In the genomic region with DNA sequence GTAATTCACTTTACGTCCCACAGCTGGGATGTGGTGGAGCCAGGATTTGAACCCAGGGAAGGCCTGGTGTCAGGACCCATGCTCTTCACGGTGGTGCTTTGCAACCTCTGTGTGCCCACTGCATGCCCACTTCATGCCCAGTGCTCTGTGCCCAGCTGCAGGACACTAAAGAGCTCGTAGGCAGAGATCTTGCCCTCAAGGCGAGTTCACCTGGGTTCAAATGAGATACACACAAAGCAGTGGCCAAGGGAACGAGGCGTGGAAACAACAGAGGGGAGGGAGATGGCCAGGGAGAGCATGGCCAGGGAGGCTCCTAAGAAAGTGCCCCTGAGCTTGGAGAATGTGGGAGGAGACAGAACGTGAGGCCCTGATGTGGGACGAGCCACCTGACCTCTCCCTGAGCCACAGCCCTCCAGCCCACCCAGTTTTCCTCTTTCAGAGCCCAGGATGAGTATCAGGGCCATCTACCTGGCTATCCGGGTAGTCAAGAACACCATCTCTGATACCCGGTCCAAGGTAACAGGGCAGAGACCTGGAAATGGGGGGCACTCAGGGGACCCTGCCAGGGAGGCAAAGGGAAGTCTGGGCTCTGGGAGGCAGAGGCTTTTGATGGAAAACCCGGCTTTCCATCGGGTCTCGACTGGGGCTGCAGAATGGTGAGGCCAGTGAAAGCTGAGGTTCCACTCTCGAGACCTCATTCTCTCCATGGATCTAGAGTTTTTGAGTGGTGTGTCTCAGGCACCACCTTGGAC, we compare ENCODE assay signal across 22 cellular contexts. TPM values are rescaled to one million over a fixed set of nuclear protein-coding genes. Genes with fewer than 3 reads are reported as not detected.
DNase-seq lines count a peak whose midpoint lies in the region; ATAC-seq and TF ChIP-seq lines count a peak whose summit lies in the region.
"Had no signal": no experiment of that assay in that cellular context is flagged by ENCODE, and none has a peak within 500 bp of the region (broad histone marks: within the 10 kb centered on the region; RNA-seq: fewer than 3 reads in every experiment).

No MANE protein-coding gene starts in this region.

- TF ChIP-seq CTCF in endodermal cell (conservative IDR thresholded peaks at IDR 0.05) (no peak), osteocyte (IDR thresholded peaks at IDR 0.05) (no peak), upper lobe of right lung (IDR thresholded peaks at IDR 0.05) (no peak), BE2C (IDR thresholded peaks at IDR 0.05; ENCODE audit: low read depth, low read length) (no peak)

- intact Hi-C loops in upper lobe of right lung (cut with DNase I), result no loop called here

- H3K27me3 Mint-ChIP-seq in activated T-cell treated with anti-CD3 and anti-CD28 coated beads, Interleukin-2, amount 50 U/mL, for 24 hours, result peaks cover 17% of the 10 kb centered on the region
- H3K27me3 Mint-ChIP-seq in activated T-cell treated with anti-CD3 and anti-CD28 coated beads, Interleukin-2, amount 50 U/mL, for 72 hours (ENCODE audit: low read depth), result peaks cover 9% of the 10 kb centered on the region
- H3K27me3 Mint-ChIP-seq in endodermal cell (ENCODE audit: insufficient read depth) (peaks cover 11% of the 10 kb centered on the region), osteocyte (ENCODE audit: unreplicated experiment) (peaks cover 12% of the 10 kb centered on the region)

- ATAC-seq in activated T-cell treated with anti-CD3 and anti-CD28 coated beads, Interleukin-2, amount 50 U/mL, for 72 hours (replicated peaks in 1 of 2), result no peak
- ATAC-seq in upper lobe of right lung, result no peak
- ATAC-seq: CD8-positive, alpha-beta T cell; HCT116; HepG2; PC-3 had no signal

- H3K4me3 ChIP-seq in endodermal cell (ENCODE audit: low read length) (no peak overlapping the region), upper lobe of right lung (no peak overlapping the region), BE2C (ENCODE audit: low read depth, low read length) (no peak overlapping the region)

- peak; percentile 20 for DNase-seq in activated T-cell treated with anti-CD3 and anti-CD28 coated beads, Interleukin-2, amount 50 U/mL, for 24 hours
- DNase-seq in activated T-cell treated with anti-CD3 and anti-CD28 coated beads, Interleukin-2, amount 50 U/mL, for 72 hours, result no peak
- DNase-seq in endodermal cell (peak; percentile 23), osteocyte (ENCODE audit: extremely low spot score, unreplicated experiment) (peak; percentile 66), upper lobe of right lung (peak; percentile 49), BE2C (no peak)
- DNase-seq in activated naive CD4-positive, alpha-beta T cell (lab: John Stamatoyannopoulos, UW), result no peak
- DNase-seq in activated CD4-positive, alpha-beta T cell treated with anti-CD3 and anti-CD28 coated beads for 4 hours, result no peak
- DNase-seq: 8988T, DMS79, KG1, NCI-H146, NCI-H2081, NCI-H510A, NCI-H82, PC-3 had no signal

- H3K4me1 ChIP-seq in endodermal cell (ENCODE audit: control insufficient read depth, insufficient read depth, low read length) (no peaks in the 10 kb centered on the region), upper lobe of right lung (no peaks in the 10 kb centered on the region), BE2C (no peaks in the 10 kb centered on the region)

- no peak overlapping the region for H3K9ac ChIP-seq in endodermal cell (ENCODE audit: extremely low read depth, low read length, poor library complexity, severe bottlenecking)

- no peak overlapping the region for H3K27ac ChIP-seq in endodermal cell (ENCODE audit: low read depth, low read length)
- no peak overlapping the region for H3K27ac ChIP-seq in upper lobe of right lung
- H3K27ac ChIP-seq: RWPE1 had no signal

- 87 to 91% methylated on average over 10 to 14 of the region's 14 CpGs for WGBS in endodermal cell (ENCODE audit: insufficient coverage in 1 of 2, insufficient read length in 1 of 2), 2 experiments

- H3K9me3 ChIP-seq in endodermal cell (ENCODE audit: control insufficient read depth, low read length), result no peaks in the 10 kb centered on the region
- no peaks in the 10 kb centered on the region for H3K9me3 ChIP-seq in upper lobe of right lung
- H3K9me3 ChIP-seq in BE2C, result no peaks in the 10 kb centered on the region

- no peaks in the 10 kb centered on the region for H3K36me3 Mint-ChIP-seq in activated T-cell treated with anti-CD3 and anti-CD28 coated beads, Interleukin-2, amount 50 U/mL, for 24 hours (ENCODE audit: low read depth)
- H3K36me3 Mint-ChIP-seq in activated T-cell treated with anti-CD3 and anti-CD28 coated beads, Interleukin-2, amount 50 U/mL, for 72 hours (ENCODE audit: insufficient read depth in 2 of 2), result no peaks in the 10 kb centered on the region
- no peaks in the 10 kb centered on the region for H3K36me3 Mint-ChIP-seq in endodermal cell (ENCODE audit: low read depth)
- H3K36me3 Mint-ChIP-seq in osteocyte (ENCODE audit: unreplicated experiment), result no peaks in the 10 kb centered on the region
- H3K36me3 Mint-ChIP-seq: CD8-positive, alpha-beta T cell had no signal

- H3K36me3 ChIP-seq in endodermal cell (ENCODE audit: control insufficient read depth, insufficient read depth, low read length) (no peaks in the 10 kb centered on the region), upper lobe of right lung (no peaks in the 10 kb centered on the region), BE2C (no peaks in the 10 kb centered on the region)

- H3K4me3 Mint-ChIP-seq in activated T-cell treated with anti-CD3 and anti-CD28 coated beads, Interleukin-2, amount 50 U/mL, for 24 hours, result no peak overlapping the region
- H3K4me3 Mint-ChIP-seq in activated T-cell treated with anti-CD3 and anti-CD28 coated beads, Interleukin-2, amount 50 U/mL, for 72 hours, result no peak overlapping the region
- H3K4me3 Mint-ChIP-seq in endodermal cell (no peak overlapping the region), osteocyte (ENCODE audit: unreplicated experiment) (no peak overlapping the region)
- H3K4me3 Mint-ChIP-seq: CD8-positive, alpha-beta T cell had no signal

- H3K27me3 ChIP-seq in endodermal cell (ENCODE audit: control insufficient read depth, insufficient read depth, low read length, poor library complexity, severe bottlenecking) (no peaks in the 10 kb centered on the region), upper lobe of right lung (no peaks in the 10 kb centered on the region), BE2C (no peaks in the 10 kb centered on the region)

- no peak overlapping the region for H3K27ac Mint-ChIP-seq in activated T-cell treated with anti-CD3 and anti-CD28 coated beads, Interleukin-2, amount 50 U/mL, for 24 hours
- no peak overlapping the region for H3K27ac Mint-ChIP-seq in activated T-cell treated with anti-CD3 and anti-CD28 coated beads, Interleukin-2, amount 50 U/mL, for 72 hours
- H3K27ac Mint-ChIP-seq in endodermal cell (no peak overlapping the region), osteocyte (ENCODE audit: unreplicated experiment) (no peak overlapping the region)
- H3K27ac Mint-ChIP-seq: CD8-positive, alpha-beta T cell had no signal

- H3K9me3 Mint-ChIP-seq in activated T-cell treated with anti-CD3 and anti-CD28 coated beads, Interleukin-2, amount 50 U/mL, for 24 hours, result no peaks in the 10 kb centered on the region
- peaks cover 0 to 4% of the 10 kb centered on the region in 2 donors for H3K9me3 Mint-ChIP-seq in activated T-cell treated with anti-CD3 and anti-CD28 coated beads, Interleukin-2, amount 50 U/mL, for 72 hours
- peaks cover 3% of the 10 kb centered on the region for H3K9me3 Mint-ChIP-seq in endodermal cell
- H3K9me3 Mint-ChIP-seq in osteocyte (ENCODE audit: unreplicated experiment), result peaks cover 3% of the 10 kb centered on the region
- H3K9me3 Mint-ChIP-seq: CD8-positive, alpha-beta T cell had no signal

- H3K4me1 Mint-ChIP-seq in activated T-cell treated with anti-CD3 and anti-CD28 coated beads, Interleukin-2, amount 50 U/mL, for 24 hours (ENCODE audit: low read depth), result peaks cover 2% of the 10 kb centered on the region
- no peaks in the 10 kb centered on the region for H3K4me1 Mint-ChIP-seq in activated T-cell treated with anti-CD3 and anti-CD28 coated beads, Interleukin-2, amount 50 U/mL, for 72 hours (ENCODE audit: low read depth)
- H3K4me1 Mint-ChIP-seq in endodermal cell (no peaks in the 10 kb centered on the region), osteocyte (ENCODE audit: unreplicated experiment) (no peaks in the 10 kb centered on the region)

RNA-seq across cellular contexts. Expression of a gene that starts 20.4 kb away (rescaled TPM):
- total RNA-seq in activated T-cell treated with anti-CD3 and anti-CD28 coated beads, Interleukin-2, amount 50 U/mL, for 72 hours, result not detected
- total RNA-seq in endodermal cell, result not detected
- polyA plus RNA-seq in endodermal cell (2013, experiment 1 of 2), result not detected
- not detected for polyA plus RNA-seq in endodermal cell (2013, experiment 2 of 2)
- not detected in 2 replicates for total RNA-seq in osteocyte
- total RNA-seq in upper lobe of right lung, result not detected
- 0.43 TPM for polyA plus RNA-seq in BE2C (2012; ENCODE audit: insufficient read depth, insufficient read length, low read depth)
- total RNA-seq: CD8-positive, alpha-beta T cell; M059J; PC-3 had no signal
- polyA plus RNA-seq: BJ had no signal

RNA-seq across cellular contexts. Expression of a gene that starts 38.4 kb away (rescaled TPM):
- not detected for total RNA-seq in activated T-cell treated with anti-CD3 and anti-CD28 coated beads, Interleukin-2, amount 50 U/mL, for 72 hours
- total RNA-seq in endodermal cell, result not detected
- polyA plus RNA-seq in endodermal cell (2013, experiment 1 of 2), result not detected
- polyA plus RNA-seq in endodermal cell (2013, experiment 2 of 2), result not detected
- not detected in 2 replicates for total RNA-seq in osteocyte
- total RNA-seq in upper lobe of right lung, result not detected
- not detected for polyA plus RNA-seq in BE2C (2012; ENCODE audit: insufficient read depth, insufficient read length, low read depth)
- total RNA-seq: CD8-positive, alpha-beta T cell; M059J had no signal
- polyA plus RNA-seq: BJ had no signal

RNA-seq across cellular contexts. Expression of a gene that starts 55.8 kb away (rescaled TPM):
- 10 to 100 TPM; 84.3 to 93.5 TPM for total RNA-seq in activated T-cell treated with anti-CD3 and anti-CD28 coated beads, Interleukin-2, amount 50 U/mL, for 72 hours
- total RNA-seq in endodermal cell (10 to 100 TPM; 39.4 to 78.9 TPM), osteocyte (7.7 and 7.9 TPM in 2 replicates), upper lobe of right lung (1.2 TPM)
- polyA plus RNA-seq in endodermal cell (2013, experiment 1 of 2), result 64.5 TPM
- polyA plus RNA-seq in endodermal cell (2013, experiment 2 of 2), result 61.4 TPM
- 17.4 TPM for polyA plus RNA-seq in BE2C (2012; ENCODE audit: insufficient read depth, insufficient read length, low read depth)

Comparison
In these comparisons a context has a peak if more than half of its experiments do, and no peak if none do; other contexts are left out.
1. DNase-seq: peak in activated T-cell treated with anti-CD3 and anti-CD28 coated beads, Interleukin-2, amount 50 U/mL, for 24 hours (single experiment), endodermal cell (single experiment), osteocyte (single experiment) and upper lobe of right lung (single experiment); none in activated T-cell treated with anti-CD3 and anti-CD28 coated beads, Interleukin-2, amount 50 U/mL, for 72 hours (0 of 2), BE2C (single experiment), activated naive CD4-positive, alpha-beta T cell (0 of 4) and activated CD4-positive, alpha-beta T cell treated with anti-CD3 and anti-CD28 coated beads for 4 hours (0 of 2).